11 cellular contexts compared by ENCODE assay signal in genomic region chr1:184860985-184861754, GRCh38.
A peak's percentile ranks its signal among the peaks of the same experiment; 100 is the strongest.
DNase-seq lines count a peak whose midpoint lies in the region; ATAC-seq and TF ChIP-seq lines count a peak whose summit lies in the region.
"Had no signal": no experiment of that assay in that cellular context is flagged by ENCODE, and none has a peak within 500 bp of the region (broad histone marks: within the 10 kb centered on the region; RNA-seq: fewer than 3 reads in every experiment).

No MANE protein-coding gene starts in this region.

- peaks cover 5% of the 10 kb centered on the region for H3K27me3 Mint-ChIP-seq in activated T-cell treated with anti-CD3 and anti-CD28 coated beads, Interleukin-2, amount 50 U/mL, for 24 hours
- H3K27me3 Mint-ChIP-seq in activated T-cell treated with anti-CD3 and anti-CD28 coated beads, Interleukin-2, amount 50 U/mL, for 72 hours (ENCODE audit: low read depth): peaks cover 10% of the 10 kb centered on the region

- no peak for TF ChIP-seq CTCF in transverse colon (IDR thresholded peaks at IDR 0.05)

- H3K36me3 Mint-ChIP-seq in activated T-cell treated with anti-CD3 and anti-CD28 coated beads, Interleukin-2, amount 50 U/mL, for 24 hours (ENCODE audit: low read depth): peaks cover 2% of the 10 kb centered on the region
- peaks cover 4 to 11% of the 10 kb centered on the region in 2 donors for H3K36me3 Mint-ChIP-seq in activated T-cell treated with anti-CD3 and anti-CD28 coated beads, Interleukin-2, amount 50 U/mL, for 72 hours (ENCODE audit: insufficient read depth in 2 of 2)

- intact Hi-C loops in transverse colon (cut with DNase I; ENCODE audit: low total_unique reads): no loop called here

- TF ChIP-seq EP300 in transverse colon (IDR thresholded peaks at IDR 0.05; ENCODE audit: low read depth): no peak

- no peak for TF ChIP-seq POLR2A in transverse colon (IDR thresholded peaks at IDR 0.05)

- no peak overlapping the region for H3K27ac ChIP-seq in transverse colon

- H3K4me1 ChIP-seq in transverse colon: no peaks in the 10 kb centered on the region

- H3K27me3 ChIP-seq in transverse colon: no peaks in the 10 kb centered on the region

- H3K4me1 Mint-ChIP-seq in activated T-cell treated with anti-CD3 and anti-CD28 coated beads, Interleukin-2, amount 50 U/mL, for 24 hours (ENCODE audit: low read depth): peaks cover 27% of the 10 kb centered on the region
- peaks cover 14% of the 10 kb centered on the region for H3K4me1 Mint-ChIP-seq in activated T-cell treated with anti-CD3 and anti-CD28 coated beads, Interleukin-2, amount 50 U/mL, for 72 hours (ENCODE audit: low read depth)

- H3K36me3 ChIP-seq in transverse colon: no peaks in the 10 kb centered on the region

- no peak for DNase-seq in activated T-cell treated with anti-CD3 and anti-CD28 coated beads, Interleukin-2, amount 50 U/mL, for 24 hours
- no peak for DNase-seq in activated T-cell treated with anti-CD3 and anti-CD28 coated beads for 4 hours
- DNase-seq in transverse colon: peak; percentile 37
- DNase-seq in HPDE6-E6E7 (ENCODE audit: extremely low spot score): no peak
- DNase-seq in activated T-cell treated with anti-CD3 and anti-CD28 coated beads, Interleukin-2, amount 50 U/mL, for 72 hours: no peak
- DNase-seq in activated CD4-positive, alpha-beta T cell treated with anti-CD3 and anti-CD28 coated beads, Interleukin-2, amount 50 U/mL, for 1 hour: no peak
- DNase-seq: effector CD8-positive, alpha-beta T cell; IMR-90; islet precursor cell had no signal

- in situ Hi-C loops in transverse colon (cut with MboI; ENCODE audit: low pct_ligation_motif_present in 1 of 4, low pct_unique_long_range_greater_than_20kb in 1 of 4, low sequenced_read_pairs in 3 of 4): no loop called here

- no peak overlapping the region for H3K4me3 ChIP-seq in transverse colon

- ATAC-seq in HG02973 (IDR thresholded peaks at IDR 0.05; ENCODE audit: unreplicated experiment): peak; percentile 45
- peak; percentile 9; the same call in 2 of the 3 replicates for ATAC-seq in SK-N-SH treated with all-trans-retinoic acid at 6 μM for 48 hours
- ATAC-seq in activated T-cell treated with anti-CD3 and anti-CD28 coated beads, Interleukin-2, amount 50 U/mL, for 72 hours (replicated peaks in 1 of 2): no peak

- H3K27ac Mint-ChIP-seq in activated T-cell treated with anti-CD3 and anti-CD28 coated beads, Interleukin-2, amount 50 U/mL, for 24 hours: peak overlapping the region; percentile 6
- no peak overlapping the region for H3K27ac Mint-ChIP-seq in activated T-cell treated with anti-CD3 and anti-CD28 coated beads, Interleukin-2, amount 50 U/mL, for 72 hours

- H3K9me3 ChIP-seq in transverse colon: no peaks in the 10 kb centered on the region

- WGBS in transverse colon (ENCODE audit: low coverage in 1 of 2), 2 donors: 50 to 57% methylated on average over 2 of the region's 2 CpGs

- H3K4me3 Mint-ChIP-seq in activated T-cell treated with anti-CD3 and anti-CD28 coated beads, Interleukin-2, amount 50 U/mL, for 24 hours: no peak overlapping the region
- H3K4me3 Mint-ChIP-seq in activated T-cell treated with anti-CD3 and anti-CD28 coated beads, Interleukin-2, amount 50 U/mL, for 72 hours: no peak overlapping the region

- H3K9me3 Mint-ChIP-seq in activated T-cell treated with anti-CD3 and anti-CD28 coated beads, Interleukin-2, amount 50 U/mL, for 24 hours: no peaks in the 10 kb centered on the region
- H3K9me3 Mint-ChIP-seq in activated T-cell treated with anti-CD3 and anti-CD28 coated beads, Interleukin-2, amount 50 U/mL, for 72 hours: no peaks in the 10 kb centered on the region

TF ChIP-seq in SK-N-SH treated with all-trans-retinoic acid at 6 μM for 48 hours, 23 proteins besides CTCF, POLR2A, EP300 and RAD21 (continues in another document):
- TF ChIP-seq ESRRG (CRISPR knock-in tag; IDR thresholded peaks at IDR 0.05): no peak
- TF ChIP-seq POU6F1 (CRISPR knock-in tag; IDR thresholded peaks at IDR 0.05; ENCODE audit: borderline replicate concordance, low read depth): no peak
- TF ChIP-seq GLIS3 (CRISPR knock-in tag; IDR thresholded peaks at IDR 0.05): no peak
- TF ChIP-seq TSHZ2 (CRISPR knock-in tag; IDR thresholded peaks at IDR 0.05): no peak
- no peak for TF ChIP-seq SNAI2 (CRISPR knock-in tag; IDR thresholded peaks at IDR 0.05)
- TF ChIP-seq ZNF70 (CRISPR knock-in tag; IDR thresholded peaks at IDR 0.05): no peak
- TF ChIP-seq PPARA (CRISPR knock-in tag; IDR thresholded peaks at IDR 0.05; ENCODE audit: borderline replicate concordance): no peak
- TF ChIP-seq CREB5 (CRISPR knock-in tag; IDR thresholded peaks at IDR 0.05; ENCODE audit: low read depth): no peak
- TF ChIP-seq ZFP30 (CRISPR knock-in tag; IDR thresholded peaks at IDR 0.05): no peak
- no peak for TF ChIP-seq PATZ1 (CRISPR knock-in tag; IDR thresholded peaks at IDR 0.05; ENCODE audit: borderline replicate concordance)
- no peak for TF ChIP-seq TOX (CRISPR knock-in tag; IDR thresholded peaks at IDR 0.05; ENCODE audit: borderline replicate concordance)
- TF ChIP-seq ZC3H10 (CRISPR knock-in tag; IDR thresholded peaks at IDR 0.05): no peak
- no peak for TF ChIP-seq OSR1 (CRISPR knock-in tag; IDR thresholded peaks at IDR 0.05)

Comparison
In these comparisons a context has a peak if more than half of its experiments do, and no peak if none do; other contexts are left out.
1. ATAC-seq: peak in HG02973 (single experiment) and SK-N-SH treated with all-trans-retinoic acid at 6 μM for 48 hours (single experiment); none in activated T-cell treated with anti-CD3 and anti-CD28 coated beads, Interleukin-2, amount 50 U/mL, for 72 hours (0 of 2).